ENCODE assay signal across 6 cellular contexts in the genomic region with DNA sequence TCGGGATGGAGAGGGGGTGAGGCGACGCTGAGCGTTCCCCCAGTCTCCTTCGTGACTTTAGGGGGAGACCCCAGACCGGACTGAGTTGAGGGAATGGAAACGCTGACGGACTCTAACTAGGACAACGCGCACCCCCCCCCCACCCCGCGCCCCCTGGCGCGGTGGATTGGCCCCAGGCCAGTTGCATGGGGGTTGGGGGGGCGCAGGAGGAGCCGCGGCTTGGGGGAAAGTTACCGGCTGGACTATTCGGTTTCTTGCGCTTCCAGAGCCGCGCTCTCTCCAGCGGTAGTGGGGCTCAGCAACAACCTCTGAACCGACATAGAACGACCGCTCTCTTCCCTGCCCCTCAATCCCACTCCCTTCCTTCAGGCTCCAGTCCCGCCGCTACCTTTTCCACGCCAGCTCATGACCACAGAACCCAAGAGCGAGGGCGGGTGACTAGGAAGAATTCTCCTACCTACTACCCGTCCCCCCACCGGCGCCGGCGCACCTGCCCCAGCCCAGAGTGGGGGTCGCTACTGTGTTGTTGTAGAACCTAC. TPM values are rescaled to one million over a fixed set of nuclear protein-coding genes. Genes with fewer than 3 reads are reported as not detected.
DNase-seq lines count a peak whose midpoint lies in the region; ATAC-seq, FAIRE-seq and TF ChIP-seq lines count a peak whose summit lies in the region.

No MANE protein-coding gene starts in this region.

- CTCF ChIA-PET in activated CD4-positive, alpha-beta memory T cell treated with anti-CD3 and anti-CD28 coated beads, Interleukin-2, amount 10 ng/mL, durations not matched to agents 7 days and 5 days (lab: Charles Lee): interaction anchor here (6.2 kb wide), 1 partner anchor 14 kb away, joined by 39 read pairs; no protein-coding TSS in a partner anchor

- peaks cover 28 to 32% (median 31%) of the 10 kb centered on the region in 3 donors for H3K4me1 Mint-ChIP-seq in IgD-negative memory B cell
- peaks cover 56% of the 10 kb centered on the region for H3K4me1 Mint-ChIP-seq in activated CD4-positive, alpha-beta memory T cell treated with anti-CD3 and anti-CD28 coated beads, Interleukin-2, amount 10 ng/mL, durations not matched to agents 7 days and 5 days

- H3K9me3 Mint-ChIP-seq in IgD-negative memory B cell: no peaks in the 10 kb centered on the region
- no peaks in the 10 kb centered on the region for H3K9me3 Mint-ChIP-seq in activated CD4-positive, alpha-beta memory T cell treated with anti-CD3 and anti-CD28 coated beads, Interleukin-2, amount 10 ng/mL, durations not matched to agents 7 days and 5 days

- no peak for ATAC-seq in HG03565 (IDR thresholded peaks at IDR 0.05; ENCODE audit: unreplicated experiment)

- peak overlapping the region; percentile 91 to 99 (median 96) for H3K4me3 Mint-ChIP-seq in IgD-negative memory B cell
- peak overlapping the region; percentile 90 for H3K4me3 Mint-ChIP-seq in activated CD4-positive, alpha-beta memory T cell treated with anti-CD3 and anti-CD28 coated beads, Interleukin-2, amount 10 ng/mL, durations not matched to agents 7 days and 5 days

- peak overlapping the region; percentile 82 to 94 (median 93) for H3K27ac Mint-ChIP-seq in IgD-negative memory B cell
- peak overlapping the region; percentile 90 for H3K27ac Mint-ChIP-seq in activated CD4-positive, alpha-beta memory T cell treated with anti-CD3 and anti-CD28 coated beads, Interleukin-2, amount 10 ng/mL, durations not matched to agents 7 days and 5 days

- no peaks in the 10 kb centered on the region for H3K27me3 Mint-ChIP-seq in IgD-negative memory B cell
- H3K27me3 Mint-ChIP-seq in activated CD4-positive, alpha-beta memory T cell treated with anti-CD3 and anti-CD28 coated beads, Interleukin-2, amount 10 ng/mL, durations not matched to agents 7 days and 5 days: no peaks in the 10 kb centered on the region

- TF ChIP-seq POLR2A in H54 (IDR thresholded peaks at IDR 0.05; ENCODE audit: low read depth, low read length): no peak; the same call in 1 of the 2 replicates

- peaks cover 2% of the 10 kb centered on the region for H3K36me3 Mint-ChIP-seq in IgD-negative memory B cell
- peaks cover 22% of the 10 kb centered on the region for H3K36me3 Mint-ChIP-seq in activated CD4-positive, alpha-beta memory T cell treated with anti-CD3 and anti-CD28 coated beads, Interleukin-2, amount 10 ng/mL, durations not matched to agents 7 days and 5 days (ENCODE audit: low read depth)

- FAIRE-seq in H54 (lab: Jason Lieb, UNC): no peak

- POLR2A ChIA-PET in activated CD4-positive, alpha-beta memory T cell treated with anti-CD3 and anti-CD28 coated beads, Interleukin-2, amount 10 ng/mL, durations not matched to agents 7 days and 5 days (lab: Charles Lee): interaction anchor here (1.7 to 13.2 kb wide), 2 partner anchors 10 to 29 kb away, joined by 12 to 203 read pairs; a partner anchor contains a TSS

- DNase-seq in activated CD4-positive, alpha-beta memory T cell treated with anti-CD3 and anti-CD28 coated beads, Interleukin-2, amount 10 ng/mL, durations not matched to agents 7 days and 5 days: peak; percentile 26
- DNase-seq in kidney tubule cell (ENCODE audit: low spot score) (peak; percentile 57), H54 (ENCODE audit: insufficient read length, low spot score) (no peak), T1000 (lab: John Stamatoyannopoulos, UW) (no peak)

RNA-seq across cellular contexts. Expression of a gene that starts 0.7 kb away (rescaled TPM):
- 7.7 TPM for polyA plus RNA-seq in IgD-negative memory B cell
- total RNA-seq in activated CD4-positive, alpha-beta memory T cell treated with anti-CD3 and anti-CD28 coated beads, Interleukin-2, amount 10 ng/mL, durations not matched to agents 7 days and 5 days: 100 to 1,000 TPM; 151 to 152 TPM

RNA-seq across cellular contexts. Expression of a gene that starts 9.9 kb away (rescaled TPM):
- not detected for polyA plus RNA-seq in IgD-negative memory B cell
- 1 to 10 TPM in 1 of 2 experiments, under 1 TPM in 1; 0.35 to 1.2 TPM for total RNA-seq in activated CD4-positive, alpha-beta memory T cell treated with anti-CD3 and anti-CD28 coated beads, Interleukin-2, amount 10 ng/mL, durations not matched to agents 7 days and 5 days

RNA-seq across cellular contexts. Expression of a gene that starts 20.2 kb away (rescaled TPM):
- polyA plus RNA-seq in IgD-negative memory B cell: 57.6 TPM
- total RNA-seq in activated CD4-positive, alpha-beta memory T cell treated with anti-CD3 and anti-CD28 coated beads, Interleukin-2, amount 10 ng/mL, durations not matched to agents 7 days and 5 days: 10 to 100 TPM; 34.7 to 35.1 TPM

RNA-seq across cellular contexts. Expression of a gene that starts 28.8 kb away (rescaled TPM):
- polyA plus RNA-seq in IgD-negative memory B cell: 102 TPM
- total RNA-seq in activated CD4-positive, alpha-beta memory T cell treated with anti-CD3 and anti-CD28 coated beads, Interleukin-2, amount 10 ng/mL, durations not matched to agents 7 days and 5 days: 100 to 1,000 TPM; 151 to 162 TPM

RNA-seq across cellular contexts. Expression of a gene that starts 30.3 kb away (rescaled TPM):
- not detected for polyA plus RNA-seq in IgD-negative memory B cell
- under 1 TPM; 0.18 to 0.40 TPM for total RNA-seq in activated CD4-positive, alpha-beta memory T cell treated with anti-CD3 and anti-CD28 coated beads, Interleukin-2, amount 10 ng/mL, durations not matched to agents 7 days and 5 days

Comparison
In these comparisons a context has a peak if more than half of its experiments do, and no peak if none do; other contexts are left out.
1. DNase-seq: peak in activated CD4-positive, alpha-beta memory T cell treated with anti-CD3 and anti-CD28 coated beads, Interleukin-2, amount 10 ng/mL, durations not matched to agents 7 days and 5 days (single experiment) and kidney tubule cell (single experiment); none in H54 (single experiment) and T1000 (single experiment).